Comparison of ENCODE assay signal across 22 cellular contexts in the genomic region with DNA sequence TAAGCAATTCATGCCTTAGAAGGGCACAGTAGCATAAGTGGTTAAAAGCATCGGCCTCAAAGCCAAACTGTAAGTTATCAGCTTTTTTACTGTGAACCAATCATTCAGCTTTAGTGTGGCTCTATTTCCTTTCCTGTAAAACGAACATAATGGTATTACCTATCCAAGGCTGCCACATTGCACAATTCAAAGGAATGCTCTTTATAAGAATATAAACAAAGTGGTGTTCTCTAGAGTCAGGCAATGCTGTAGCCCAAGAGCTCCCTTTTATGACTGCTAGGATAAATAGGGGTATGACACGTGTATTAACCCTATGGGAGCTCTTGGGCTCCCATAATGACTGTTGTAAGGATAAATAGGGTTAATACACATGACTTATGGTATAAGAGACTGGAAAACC.
"Had no signal": no experiment of that assay in that cellular context is flagged by ENCODE, and none has a peak within 500 bp of the region (broad histone marks: within the 10 kb centered on the region; RNA-seq: fewer than 3 reads in every experiment).

No MANE protein-coding gene starts in this region.

- H3K4me1 ChIP-seq: neural progenitor cell, sigmoid colon, tibial artery had no signal

- H3K4me3 Mint-ChIP-seq: activated CD8-positive, alpha-beta T cell treated with anti-CD3 and anti-CD28 coated beads, Interleukin-2, amount 10 ng/mL, durations not matched to agents 7 days and 5 days; activated naive CD8-positive, alpha-beta T cell treated with anti-CD3 and anti-CD28 coated beads, Interleukin-2, amount 50 U/mL, for 24 hours; activated T-helper 1 cell treated with anti-CD3 and anti-CD28 coated beads, Interleukin-12 subunit alpha, Interleukin-12 subunit beta, Interleukin-2, Interleukin-4 antibody, amounts not matched to agents 30 ng/mL and 10 ng/mL and 1 ng/mL, durations not matched to agents 14 hours and 24 hours and 36 hours; brain; immature natural killer cell; neural progenitor cell had no signal

- H3K9me3 ChIP-seq: sigmoid colon, tibial artery had no signal

- ATAC-seq: activated CD8-positive, alpha-beta T cell treated with anti-CD3 and anti-CD28 coated beads, Interleukin-2, amount 10 ng/mL, durations not matched to agents 7 days and 5 days; activated naive CD8-positive, alpha-beta T cell treated with anti-CD3 and anti-CD28 coated beads, Interleukin-2, amount 50 U/mL, for 24 hours; stimulated activated naive CD8-positive, alpha-beta T cell treated with anti-CD3 and anti-CD28 coated beads, Interleukin-15, Interleukin-2, amounts not matched to agents 100 U/mL and 50 U/mL, for 24 hours had no signal

- DNase-seq: activated CD4-positive, alpha-beta T cell treated with anti-CD3 and anti-CD28 coated beads for 1 hour; activated CD4-positive, alpha-beta T cell treated with anti-CD3 and anti-CD28 coated beads, Interleukin-2, amount 50 U/mL, for 1 hour; activated CD8-positive, alpha-beta T cell treated with anti-CD3 and anti-CD28 coated beads, Interleukin-2, amount 10 ng/mL, durations not matched to agents 7 days and 5 days; activated gamma-delta T cell; activated naive CD4-positive, alpha-beta T cell treated with anti-CD3 and anti-CD28 coated beads, Interleukin-2, amount 50 U/mL, for 16 hours; activated naive CD8-positive, alpha-beta T cell treated with anti-CD3 and anti-CD28 coated beads, Interleukin-2, amount 50 U/mL, for 24 hours; aorta; effector memory CD4-positive, alpha-beta T cell; glutamatergic neuron; immature natural killer cell; naive B cell; posterior cingulate gyrus; retina; sigmoid colon; stimulated activated CD4-positive, alpha-beta T cell treated with anti-CD3 and anti-CD28 coated beads, Interleukin-2, amount 100 ng/mL, for 48 hours; stimulated activated naive CD8-positive, alpha-beta T cell treated with anti-CD3 and anti-CD28 coated beads, Interleukin-15, Interleukin-2, amounts not matched to agents 100 U/mL and 50 U/mL, for 24 hours; T-helper 9 cell; tibial artery had no signal

- H3K4me2 ChIP-seq: hepatocyte, neural progenitor cell had no signal

- H2AFZ ChIP-seq: hepatocyte, neural progenitor cell had no signal

- H3K27me3 Mint-ChIP-seq: activated naive CD8-positive, alpha-beta T cell treated with anti-CD3 and anti-CD28 coated beads, Interleukin-2, amount 50 U/mL, for 24 hours; brain; naive B cell had no signal

- H3K27ac Mint-ChIP-seq: activated CD8-positive, alpha-beta T cell treated with anti-CD3 and anti-CD28 coated beads, Interleukin-2, amount 10 ng/mL, durations not matched to agents 7 days and 5 days; activated naive CD8-positive, alpha-beta T cell treated with anti-CD3 and anti-CD28 coated beads, Interleukin-2, amount 50 U/mL, for 24 hours; activated T-helper 1 cell treated with anti-CD3 and anti-CD28 coated beads, Interleukin-12 subunit alpha, Interleukin-12 subunit beta, Interleukin-2, Interleukin-4 antibody, amounts not matched to agents 30 ng/mL and 10 ng/mL and 1 ng/mL, durations not matched to agents 14 hours and 24 hours and 36 hours; brain; immature natural killer cell; naive B cell; neural progenitor cell had no signal

- H3K79me2 ChIP-seq: hepatocyte had no signal

- H3K9me3 Mint-ChIP-seq: activated naive CD8-positive, alpha-beta T cell treated with anti-CD3 and anti-CD28 coated beads, Interleukin-2, amount 50 U/mL, for 24 hours; activated T-helper 1 cell treated with anti-CD3 and anti-CD28 coated beads, Interleukin-12 subunit alpha, Interleukin-12 subunit beta, Interleukin-2, Interleukin-4 antibody, amounts not matched to agents 30 ng/mL and 10 ng/mL and 1 ng/mL, durations not matched to agents 14 hours and 24 hours and 36 hours; immature natural killer cell; naive B cell; neural progenitor cell had no signal

- H3K27ac ChIP-seq: hepatocyte, neural progenitor cell, sigmoid colon, tibial artery had no signal

- H3K27me3 ChIP-seq: hepatocyte, neural progenitor cell, sigmoid colon, tibial artery had no signal

- H3K9ac ChIP-seq: neural progenitor cell had no signal

- H3K4me1 Mint-ChIP-seq: activated naive CD8-positive, alpha-beta T cell treated with anti-CD3 and anti-CD28 coated beads, Interleukin-2, amount 50 U/mL, for 24 hours; brain; immature natural killer cell; neural progenitor cell had no signal

- H3K4me3 ChIP-seq: hepatocyte, neural progenitor cell, sigmoid colon, tibial artery had no signal
